ENCODE assay signal across 1 cellular context in the genomic region with DNA sequence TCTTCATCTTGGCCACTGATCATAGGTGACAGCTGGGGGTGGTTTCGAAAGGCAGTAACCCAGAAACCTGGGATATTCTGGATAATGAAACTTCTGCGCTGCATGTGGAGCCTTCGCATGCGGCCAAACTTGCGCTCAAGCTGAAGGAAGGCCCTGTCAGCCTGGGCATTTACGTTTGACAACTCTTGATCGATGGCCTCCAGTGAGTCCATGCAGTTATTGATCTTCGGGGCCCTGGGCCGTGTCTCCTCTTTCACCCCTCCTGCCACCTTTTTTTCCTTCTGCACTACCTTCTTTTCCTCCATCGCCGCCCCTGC.
TF ChIP-seq lines count a peak whose summit lies in the region.

No MANE protein-coding gene starts in this region.

TF ChIP-seq in GM23338, 12 proteins besides CTCF, POLR2A, EP300 and RAD21 (continued from another document):
- TF ChIP-seq ETS1 (IDR thresholded peaks at IDR 0.05) (no peak), STAT1 (IDR thresholded peaks at IDR 0.05; ENCODE audit: unreplicated experiment) (no peak)
- TF ChIP-seq, protein P1, sequence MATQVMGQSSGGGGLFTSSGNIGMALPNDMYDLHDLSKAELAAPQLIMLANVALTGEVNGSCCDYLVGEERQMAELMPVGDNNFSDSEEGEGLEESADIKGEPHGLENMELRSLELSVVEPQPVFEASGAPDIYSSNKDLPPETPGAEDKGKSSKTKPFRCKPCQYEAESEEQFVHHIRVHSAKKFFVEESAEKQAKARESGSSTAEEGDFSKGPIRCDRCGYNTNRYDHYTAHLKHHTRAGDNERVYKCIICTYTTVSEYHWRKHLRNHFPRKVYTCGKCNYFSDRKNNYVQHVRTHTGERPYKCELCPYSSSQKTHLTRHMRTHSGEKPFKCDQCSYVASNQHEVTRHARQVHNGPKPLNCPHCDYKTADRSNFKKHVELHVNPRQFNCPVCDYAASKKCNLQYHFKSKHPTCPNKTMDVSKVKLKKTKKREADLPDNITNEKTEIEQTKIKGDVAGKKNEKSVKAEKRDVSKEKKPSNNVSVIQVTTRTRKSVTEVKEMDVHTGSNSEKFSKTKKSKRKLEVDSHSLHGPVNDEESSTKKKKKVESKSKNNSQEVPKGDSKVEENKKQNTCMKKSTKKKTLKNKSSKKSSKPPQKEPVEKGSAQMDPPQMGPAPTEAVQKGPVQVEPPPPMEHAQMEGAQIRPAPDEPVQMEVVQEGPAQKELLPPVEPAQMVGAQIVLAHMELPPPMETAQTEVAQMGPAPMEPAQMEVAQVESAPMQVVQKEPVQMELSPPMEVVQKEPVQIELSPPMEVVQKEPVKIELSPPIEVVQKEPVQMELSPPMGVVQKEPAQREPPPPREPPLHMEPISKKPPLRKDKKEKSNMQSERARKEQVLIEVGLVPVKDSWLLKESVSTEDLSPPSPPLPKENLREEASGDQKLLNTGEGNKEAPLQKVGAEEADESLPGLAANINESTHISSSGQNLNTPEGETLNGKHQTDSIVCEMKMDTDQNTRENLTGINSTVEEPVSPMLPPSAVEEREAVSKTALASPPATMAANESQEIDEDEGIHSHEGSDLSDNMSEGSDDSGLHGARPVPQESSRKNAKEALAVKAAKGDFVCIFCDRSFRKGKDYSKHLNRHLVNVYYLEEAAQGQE (IDR thresholded peaks at IDR 0.05; ENCODE audit: unreplicated experiment), result no peak
